8 cellular contexts compared by ENCODE assay signal in the genomic region with DNA sequence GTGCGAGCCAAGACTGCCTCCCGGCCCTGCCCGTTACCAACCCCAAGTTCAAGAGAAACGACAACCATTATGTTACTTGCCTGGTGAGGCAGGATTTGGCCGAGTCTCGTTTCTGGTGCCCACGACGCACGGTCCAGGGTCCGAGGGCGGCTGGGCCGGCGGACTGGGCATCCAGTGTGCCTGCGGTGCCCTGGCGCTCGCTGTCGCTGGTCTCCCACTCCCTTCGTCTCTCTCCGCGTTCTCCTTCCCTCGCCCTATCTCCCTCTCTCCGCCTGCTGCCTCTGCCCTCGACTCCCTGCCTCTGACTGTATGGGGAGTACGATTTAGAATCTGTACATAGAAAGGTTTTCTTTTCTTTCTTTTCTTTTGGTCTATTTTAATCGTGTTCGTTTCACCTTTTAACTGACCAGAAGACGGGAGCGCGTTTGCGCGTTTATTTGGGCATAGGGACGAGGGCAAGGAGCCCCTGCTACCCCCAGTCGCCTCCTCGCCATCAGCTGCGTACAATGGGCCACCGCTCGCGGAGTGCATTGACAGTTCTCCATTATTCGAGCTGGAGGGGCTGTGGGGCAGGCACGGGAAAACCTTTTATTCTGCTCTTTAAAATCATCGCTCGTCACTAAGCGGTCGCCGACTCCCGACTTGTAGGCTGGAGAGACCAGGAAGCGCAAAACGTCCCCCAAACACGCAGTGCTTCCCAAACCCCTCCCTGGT. TPM values are rescaled to one million over a fixed set of nuclear protein-coding genes. Genes with fewer than 3 reads are reported as not detected.
A peak's percentile ranks its signal among the peaks of the same experiment; 100 is the strongest.
DNase-seq lines count a peak whose midpoint lies in the region; ATAC-seq and TF ChIP-seq lines count a peak whose summit lies in the region.

No MANE protein-coding gene starts in this region.

- no peak for ATAC-seq in GM18858 (IDR thresholded peaks at IDR 0.05; ENCODE audit: unreplicated experiment)
- ATAC-seq in HG03432 (IDR thresholded peaks at IDR 0.05; ENCODE audit: unreplicated experiment) = no peak

- H3K4me1 ChIP-seq in BLaER1 treated with 17β-estradiol and CSF1 and Interleukin-3, amounts not matched to agents 10 nM and 100 nM = peaks cover 30 to 42% (median 37%) of the 10 kb centered on the region in 10 experiments
- peaks cover 23 to 26% of the 10 kb centered on the region in 2 donors for H3K4me1 ChIP-seq in thyroid gland

- H3K4me2 ChIP-seq in BLaER1 treated with 17β-estradiol and CSF1 and Interleukin-3, amounts not matched to agents 10 nM and 100 nM = peak overlapping the region; percentile 75 to 99 (median 89)

- peaks cover 0 to 89% (median 74%) of the 10 kb centered on the region in 11 experiments; a peak in 20 of 22 replicates for H4K20me1 ChIP-seq in BLaER1 treated with 17β-estradiol and CSF1 and Interleukin-3, amounts not matched to agents 10 nM and 100 nM

- no peak for TF ChIP-seq POLR2A in thyroid gland (IDR thresholded peaks at IDR 0.05)

- in situ Hi-C loops in astrocyte of the cerebellum (cut with HindIII; ENCODE audit: low sequenced_read_pairs) = no loop called here

- H3K36me3 ChIP-seq in BLaER1 treated with 17β-estradiol and CSF1 and Interleukin-3, amounts not matched to agents 10 nM and 100 nM = no peaks in the 10 kb centered on the region
- no peaks in the 10 kb centered on the region for H3K36me3 ChIP-seq in thyroid gland

- DNase-seq in HFF-Myc (ENCODE audit: extremely low read depth, low read depth) (no peak), astrocyte of the cerebellum (ENCODE audit: low read depth) (no peak), kidney glomerular epithelial cell (lab: John Stamatoyannopoulos, UW) (peak; percentile 55), thyroid gland (no peak), iPS-NIHi11 (ENCODE audit: low spot score) (no peak)

- intact Hi-C loops in thyroid gland (cut with DNase I) = loop anchor here (10.0 kb wide), 1 partner anchor 334 kb away; no protein-coding TSS in a partner anchor

- H3K9ac ChIP-seq in BLaER1 treated with 17β-estradiol and CSF1 and Interleukin-3, amounts not matched to agents 10 nM and 100 nM = no peak overlapping the region

- WGBS in thyroid gland, 2 donors = 4% methylated on average over 46 to 49 of the region's 49 CpGs

- TF ChIP-seq CTCF in HFF-Myc (IDR thresholded peaks at IDR 0.05; ENCODE audit: low read depth, low read length, missing control alignments) (no peak), astrocyte of the cerebellum (IDR thresholded peaks at IDR 0.05; ENCODE audit: low read depth, low read length, missing control alignments) (no peak), thyroid gland (IDR thresholded peaks at IDR 0.05) (no peak)

- no peak overlapping the region for H3K27ac ChIP-seq in BLaER1 treated with 17β-estradiol and CSF1 and Interleukin-3, amounts not matched to agents 10 nM and 100 nM
- H3K27ac ChIP-seq in thyroid gland = peak overlapping the region; percentile 57 to 78 (median 71)

- peaks cover 95 to 100% (median 100%) of the 10 kb centered on the region in 11 experiments for H3K27me3 ChIP-seq in BLaER1 treated with 17β-estradiol and CSF1 and Interleukin-3, amounts not matched to agents 10 nM and 100 nM
- peaks cover 3% of the 10 kb centered on the region for H3K27me3 ChIP-seq in thyroid gland

- H3K4me3 ChIP-seq in BLaER1 treated with 17β-estradiol and CSF1 and Interleukin-3, amounts not matched to agents 10 nM and 100 nM = peak overlapping the region; percentile 37 to 60 (median 50)
- H3K4me3 ChIP-seq in HFF-Myc (replicated peaks; ENCODE audit: low read depth, low read length) (peak overlapping the region; percentile 67), astrocyte of the cerebellum (ENCODE audit: low read depth, low read length) (peak overlapping the region; percentile 98), thyroid gland (replicated peaks in 1 of 3) (peak overlapping the region; percentile 41 to 61 (median 48))

- H3K9me3 ChIP-seq in BLaER1 treated with 17β-estradiol and CSF1 and Interleukin-3, amounts not matched to agents 10 nM and 100 nM (replicated peaks in 1 of 11) = no peaks in the 10 kb centered on the region
- H3K9me3 ChIP-seq in thyroid gland = no peaks in the 10 kb centered on the region

RNA-seq across cellular contexts. Expression of a gene that starts 0.5 kb away (rescaled TPM):
- total RNA-seq in thyroid gland = 10 to 100 TPM in 2 of 4 donors, 1 to 10 TPM in 2; 4.1 to 13.8 (median 10.1) TPM

RNA-seq across cellular contexts. Expression of a gene that starts 2.5 kb away (rescaled TPM):
- 10 to 100 TPM; 25.8 to 43.3 (median 37.5) TPM for total RNA-seq in thyroid gland

Comparison
In these comparisons a context has a peak if more than half of its experiments do, and no peak if none do; other contexts are left out.
1. H3K27ac ChIP-seq: peak in thyroid gland (3 of 3); none in BLaER1 treated with 17β-estradiol and CSF1 and Interleukin-3, amounts not matched to agents 10 nM and 100 nM (0 of 11).
2. H3K4me3 ChIP-seq: peak in every context shown above with its lines; median percentile 98 in astrocyte of the cerebellum; 67 in HFF-Myc; 50 in BLaER1 treated with 17β-estradiol and CSF1 and Interleukin-3, amounts not matched to agents 10 nM and 100 nM; 48 in thyroid gland.